21 cellular contexts compared by ENCODE assay signal in genomic region chr10:67875340-67876238, GRCh38. TPM values are rescaled to one million over a fixed set of nuclear protein-coding genes. Genes with fewer than 3 reads are reported as not detected.
DNase-seq lines count a peak whose midpoint lies in the region; ATAC-seq and TF ChIP-seq lines count a peak whose summit lies in the region.
"Had no signal": no experiment of that assay in that cellular context is flagged by ENCODE, and none has a peak within 500 bp of the region (broad histone marks: within the 10 kb centered on the region; RNA-seq: fewer than 3 reads in every experiment).

No MANE protein-coding gene starts in this region.

- H3K27ac ChIP-seq in testis = no peak overlapping the region
- H3K27ac ChIP-seq: 22Rv1, BLaER1, C4-2B had no signal

- CTCF ChIA-PET in WTC11 (lab: Charles Lee) = no interaction called here

- peak overlapping the region; percentile 33 for H3K27ac Mint-ChIP-seq in activated T-cell treated with anti-CD3 and anti-CD28 coated beads, Interleukin-2, amount 50 U/mL, for 72 hours
- peak overlapping the region; percentile 11; the same call in 1 of the 2 replicates for H3K27ac Mint-ChIP-seq in WTC11
- H3K27ac Mint-ChIP-seq in nephron progenitor cell = peak overlapping the region; percentile 16
- peak overlapping the region; percentile 44 for H3K27ac Mint-ChIP-seq in stimulated activated naive B cell treated with anti-CD40 and anti-IgM and Interleukin-4, amounts not matched to agents 10 μg/mL and 1 μg/mL and 100 μg/mL, for 72 hours
- H3K27ac Mint-ChIP-seq: B cell; CD4-positive, CD25-positive, alpha-beta regulatory T cell; CD8-positive, alpha-beta T cell had no signal

- no peak overlapping the region for H3K4me3 Mint-ChIP-seq in activated T-cell treated with anti-CD3 and anti-CD28 coated beads, Interleukin-2, amount 50 U/mL, for 72 hours
- H3K4me3 Mint-ChIP-seq in WTC11 (no peak overlapping the region), nephron progenitor cell (no peak overlapping the region)
- peak overlapping the region in 1 of 2 donors; percentile 41 for H3K4me3 Mint-ChIP-seq in stimulated activated naive B cell treated with anti-CD40 and anti-IgM and Interleukin-4, amounts not matched to agents 10 μg/mL and 1 μg/mL and 100 μg/mL, for 72 hours
- H3K4me3 Mint-ChIP-seq: B cell; CD4-positive, CD25-positive, alpha-beta regulatory T cell; CD8-positive, alpha-beta T cell had no signal

- ATAC-seq in activated T-cell treated with anti-CD3 and anti-CD28 coated beads, Interleukin-2, amount 50 U/mL, for 72 hours (replicated peaks in 1 of 2) = no peak
- ATAC-seq in WTC11 (no peak), GM19324 (IDR thresholded peaks at IDR 0.05; ENCODE audit: low FRiP score, unreplicated experiment) (no peak)
- peak; percentile 81 for ATAC-seq in stimulated activated naive B cell treated with anti-CD40 and anti-IgM and Interleukin-4, amounts not matched to agents 10 μg/mL and 1 μg/mL and 100 μg/mL, for 72 hours (replicated peaks)
- ATAC-seq: CD8-positive, alpha-beta T cell; GM12878 had no signal

- whole genome bisulfite sequencing in testis, 2 donors = 52 to 57% methylated on average over 3 of the region's 3 CpGs

- no peaks in the 10 kb centered on the region for H3K4me1 Mint-ChIP-seq in activated T-cell treated with anti-CD3 and anti-CD28 coated beads, Interleukin-2, amount 50 U/mL, for 72 hours (ENCODE audit: low read depth)
- H3K4me1 Mint-ChIP-seq in WTC11 = peaks cover 3% of the 10 kb centered on the region; the same call in 1 of the 2 replicates
- peaks cover 11% of the 10 kb centered on the region for H3K4me1 Mint-ChIP-seq in nephron progenitor cell
- peaks cover 7 to 14% of the 10 kb centered on the region in 2 donors for H3K4me1 Mint-ChIP-seq in stimulated activated naive B cell treated with anti-CD40 and anti-IgM and Interleukin-4, amounts not matched to agents 10 μg/mL and 1 μg/mL and 100 μg/mL, for 72 hours
- H3K4me1 Mint-ChIP-seq: B cell; CD4-positive, CD25-positive, alpha-beta regulatory T cell had no signal

- H3K27me3 Mint-ChIP-seq in activated T-cell treated with anti-CD3 and anti-CD28 coated beads, Interleukin-2, amount 50 U/mL, for 72 hours (ENCODE audit: low read depth) = no peaks in the 10 kb centered on the region
- H3K27me3 Mint-ChIP-seq in WTC11 (ENCODE audit: low read depth) (no peaks in the 10 kb centered on the region), nephron progenitor cell (ENCODE audit: low read depth, poor library complexity) (peaks cover 6% of the 10 kb centered on the region)
- H3K27me3 Mint-ChIP-seq in stimulated activated naive B cell treated with anti-CD40 and anti-IgM and Interleukin-4, amounts not matched to agents 10 μg/mL and 1 μg/mL and 100 μg/mL, for 72 hours = no peaks in the 10 kb centered on the region
- H3K27me3 Mint-ChIP-seq: B cell had no signal

- H3K9me3 Mint-ChIP-seq in activated T-cell treated with anti-CD3 and anti-CD28 coated beads, Interleukin-2, amount 50 U/mL, for 72 hours = no peaks in the 10 kb centered on the region
- H3K9me3 Mint-ChIP-seq in WTC11 = no peaks in the 10 kb centered on the region
- no peaks in the 10 kb centered on the region for H3K9me3 Mint-ChIP-seq in nephron progenitor cell
- no peaks in the 10 kb centered on the region for H3K9me3 Mint-ChIP-seq in stimulated activated naive B cell treated with anti-CD40 and anti-IgM and Interleukin-4, amounts not matched to agents 10 μg/mL and 1 μg/mL and 100 μg/mL, for 72 hours
- H3K9me3 Mint-ChIP-seq: CD4-positive, CD25-positive, alpha-beta regulatory T cell; CD8-positive, alpha-beta T cell had no signal

- no peaks in the 10 kb centered on the region for H3K9me3 ChIP-seq in testis
- H3K9me3 ChIP-seq: BLaER1, Caco-2 had no signal

- POLR2A ChIA-PET in WTC11 (lab: Charles Lee) = no interaction called here

- no peak for TF ChIP-seq POLR2A in testis (IDR thresholded peaks at IDR 0.05)

- H3K36me3 Mint-ChIP-seq in activated T-cell treated with anti-CD3 and anti-CD28 coated beads, Interleukin-2, amount 50 U/mL, for 72 hours (ENCODE audit: insufficient read depth in 2 of 2) = no peaks in the 10 kb centered on the region
- H3K36me3 Mint-ChIP-seq in WTC11 (no peaks in the 10 kb centered on the region), nephron progenitor cell (ENCODE audit: low read depth) (no peaks in the 10 kb centered on the region)
- H3K36me3 Mint-ChIP-seq in stimulated activated naive B cell treated with anti-CD40 and anti-IgM and Interleukin-4, amounts not matched to agents 10 μg/mL and 1 μg/mL and 100 μg/mL, for 72 hours = no peaks in the 10 kb centered on the region
- H3K36me3 Mint-ChIP-seq: CD4-positive, CD25-positive, alpha-beta regulatory T cell; CD8-positive, alpha-beta T cell had no signal

- no peak overlapping the region for H3K4me3 ChIP-seq in testis
- H3K4me3 ChIP-seq: BLaER1, GM12878 had no signal

- TF ChIP-seq CTCF in WTC11 (IDR thresholded peaks at IDR 0.05) (no peak), nephron progenitor cell (IDR thresholded peaks at IDR 0.05) (no peak), testis (IDR thresholded peaks at IDR 0.05) (no peak)

- H3K27me3 ChIP-seq in testis = no peaks in the 10 kb centered on the region
- H3K27me3 ChIP-seq: BLaER1 had no signal

- H3K36me3 ChIP-seq in testis (ENCODE audit: low read depth, missing control alignments) = no peaks in the 10 kb centered on the region
- H3K36me3 ChIP-seq: BLaER1 had no signal

- no peak for DNase-seq in activated T-cell treated with anti-CD3 and anti-CD28 coated beads, Interleukin-2, amount 50 U/mL, for 72 hours
- no peak for DNase-seq in activated T-cell treated with anti-CD3 and anti-CD28 coated beads, Interleukin-2, amount 50 U/mL, for 48 hours
- DNase-seq in WTC11 (ENCODE audit: low spot score) = no peak
- DNase-seq in nephron progenitor cell = no peak
- DNase-seq in stimulated activated naive B cell treated with anti-CD40 and anti-IgM and Interleukin-4, amounts not matched to agents 10 μg/mL and 1 μg/mL and 100 μg/mL, for 72 hours = no peak
- no peak for DNase-seq in testis
- no peak for DNase-seq in NCI-H1105 (lab: John Stamatoyannopoulos, UW)
- DNase-seq: Caco-2; CD4-positive, CD25-positive, alpha-beta regulatory T cell; CD8-positive, alpha-beta T cell; DMS79; EL; GDM1; H7; HCEC 1CT had no signal

- peaks cover 7% of the 10 kb centered on the region for H3K4me1 ChIP-seq in testis
- H3K4me1 ChIP-seq: BLaER1, Caco-2 had no signal

- intact Hi-C loops in testis (cut with DNase I; ENCODE audit: low total_unique reads) = no loop called here

TF ChIP-seq in WTC11, 78 proteins besides CTCF, POLR2A, EP300 and RAD21:
- TF ChIP-seq FOXJ3 (CRISPR knock-in tag; IDR thresholded peaks at IDR 0.05; ENCODE audit: borderline replicate concordance) (no peak), ZNF121 (CRISPR knock-in tag; IDR thresholded peaks at IDR 0.05) (peak; percentile 57; the same call in 1 of the 2 replicates)
TF ChIP-seq in WTC11: peak in this region for 1.

RNA-seq across cellular contexts. Expression of gene SIRT1, which starts 8.9 kb away (rescaled TPM):
- total RNA-seq in activated T-cell treated with anti-CD3 and anti-CD28 coated beads, Interleukin-2, amount 50 U/mL, for 72 hours = 10 to 100 TPM; 42.6 to 46.6 TPM
- total RNA-seq in WTC11 (2021) = 51.3 to 55.5 TPM (median 53.9 TPM) in 3 replicates
- 10 to 100 TPM; 50.9 to 55.5 TPM for total RNA-seq in testis
- polyA plus RNA-seq in testis (ENCODE audit: insufficient read depth, low read depth, low replicate concordance) = 50.1 TPM

RNA-seq across cellular contexts. Expression of gene DNAJC12, which starts 37.6 kb away (rescaled TPM):
- total RNA-seq in activated T-cell treated with anti-CD3 and anti-CD28 coated beads, Interleukin-2, amount 50 U/mL, for 72 hours = 10 to 100 TPM; 35.6 to 36.4 TPM
- total RNA-seq in WTC11 (2021) (0.94 to 1.8 TPM (median 1.5 TPM) in 3 replicates), testis (10 to 100 TPM; 22.5 to 23.3 TPM)
- polyA plus RNA-seq in testis (ENCODE audit: insufficient read depth, low read depth, low replicate concordance) = 16.0 TPM
- total RNA-seq: B cell; CD4-positive, CD25-positive, alpha-beta regulatory T cell; CD8-positive, alpha-beta T cell had no signal

Comparison
In these comparisons a context has a peak if more than half of its experiments do, and no peak if none do; other contexts are left out.
1. ATAC-seq: peak in stimulated activated naive B cell treated with anti-CD40 and anti-IgM and Interleukin-4, amounts not matched to agents 10 μg/mL and 1 μg/mL and 100 μg/mL, for 72 hours (2 of 2); none in activated T-cell treated with anti-CD3 and anti-CD28 coated beads, Interleukin-2, amount 50 U/mL, for 72 hours (0 of 2), WTC11 (single experiment) and GM19324 (single experiment).
2. Peak in every context shown above with its lines, with median percentiles within 50 percentile points of each other: H3K27ac Mint-ChIP-seq.